Comparison of ENCODE assay signal across 28 cellular contexts in genomic region chr14:40944521-40944920, GRCh38.
"Had no signal": no experiment of that assay in that cellular context is flagged by ENCODE, and none has a peak within 500 bp of the region (broad histone marks: within the 10 kb centered on the region; RNA-seq: fewer than 3 reads in every experiment).

No MANE protein-coding gene starts in this region.

- H3K27ac ChIP-seq: neural progenitor cell, ovary, parathyroid adenoma, psoas muscle, skin epidermis, spleen, suprapubic skin, testis, tibial artery, transverse colon, upper lobe of right lung, uterus had no signal

- H3K36me3 ChIP-seq: neural progenitor cell, ovary, spleen, suprapubic skin, tibial artery, transverse colon, upper lobe of right lung, uterus had no signal

- ATAC-seq: natural killer cell; psoas muscle; right cardiac atrium; sciatic nerve; stimulated activated memory B cell treated with anti-CD40 and anti-IgM and Interleukin-4, amounts not matched to agents 10 μg/mL and 1 μg/mL and 100 μg/mL, for 72 hours; stimulated activated naive CD8-positive, alpha-beta T cell treated with anti-CD3 and anti-CD28 coated beads, Interleukin-15, amount 100 ng/mL, for 72 hours; stimulated activated naive CD8-positive, alpha-beta T cell treated with anti-CD3 and anti-CD28 coated beads, Interleukin-15, Interleukin-2, amounts not matched to agents 100 U/mL and 50 U/mL, for 24 hours; upper lobe of right lung had no signal

- H3K9me3 ChIP-seq: ovary, spleen, suprapubic skin, testis, tibial artery, transverse colon, upper lobe of right lung, uterus had no signal

- H3K4me3 ChIP-seq: neural progenitor cell, ovary, psoas muscle, skin epidermis, smooth muscle cell, spleen, suprapubic skin, testis, tibial artery, transverse colon, upper lobe of right lung, uterus had no signal

- H3K4me2 ChIP-seq: neural progenitor cell, smooth muscle cell had no signal

- H3K4me1 ChIP-seq: neural progenitor cell, parathyroid adenoma, psoas muscle, spleen, suprapubic skin, testis, tibial artery, transverse colon, upper lobe of right lung, uterus had no signal

- H2AFZ ChIP-seq: neural progenitor cell, parathyroid adenoma had no signal

- H3K79me2 ChIP-seq: parathyroid adenoma had no signal

- H3K9ac ChIP-seq: neural progenitor cell, parathyroid adenoma had no signal

- DNase-seq: natural killer cell; occipital lobe; ovary; posterior cingulate gyrus; psoas muscle; right cardiac atrium; spleen; stimulated activated CD4-positive, alpha-beta T cell treated with anti-CD3 and anti-CD28 coated beads, Interleukin-12 subunit alpha, Interleukin-12 subunit beta, amount 100 ng/mL, for 4 hours; stimulated activated CD4-positive, alpha-beta T cell treated with anti-CD3 and anti-CD28 coated beads, Interleukin-1b, Interleukin-23, amount 100 ng/mL, for 48 hours; stimulated activated CD4-positive, alpha-beta T cell treated with anti-CD3 and anti-CD28 coated beads, Interleukin-4, amount 100 ng/mL, for 1 hour; stimulated activated CD4-positive, alpha-beta T cell treated with anti-CD3 and anti-CD28 coated beads, Interleukin-4, amount 100 ng/mL, for 4 hours; stimulated activated CD8-positive, alpha-beta memory T cell treated with anti-CD3 and anti-CD28 coated beads, Interleukin-4, amount 100 ng/mL, for 48 hours; stimulated activated naive CD4-positive, alpha-beta T cell; stimulated activated naive CD8-positive, alpha-beta T cell treated with anti-CD3 and anti-CD28 coated beads, Interleukin-15, amount 100 ng/mL, for 72 hours; stimulated activated naive CD8-positive, alpha-beta T cell treated with anti-CD3 and anti-CD28 coated beads, Interleukin-15, Interleukin-2, amounts not matched to agents 100 U/mL and 50 U/mL, for 24 hours; substantia nigra; testis; tibial artery; transverse colon; upper lobe of right lung; uterus had no signal

- H3K27me3 ChIP-seq: neural progenitor cell, spleen, suprapubic skin, testis, tibial artery, transverse colon, upper lobe of right lung, uterus had no signal
